In genomic region chr17:62790554-62790953, GRCh38 we compare ENCODE assay signal across 12 cellular contexts. TPM values are rescaled to one million over a fixed set of nuclear protein-coding genes. Genes with fewer than 3 reads are reported as not detected.
DNase-seq lines count a peak whose midpoint lies in the region; ATAC-seq and TF ChIP-seq lines count a peak whose summit lies in the region.
"Had no signal": no experiment of that assay in that cellular context is flagged by ENCODE, and none has a peak within 500 bp of the region (broad histone marks: within the 10 kb centered on the region; RNA-seq: fewer than 3 reads in every experiment).

No MANE protein-coding gene starts in this region.

- H3K4me1 ChIP-seq in parathyroid adenoma: peaks cover 21% of the 10 kb centered on the region

- H3K27me3 ChIP-seq in parathyroid adenoma (ENCODE audit: control insufficient read depth, insufficient read depth, low read length): no peaks in the 10 kb centered on the region
- H3K27me3 ChIP-seq: SJCRH30 had no signal

- no peak overlapping the region for H3K4me3 ChIP-seq in choroid plexus epithelial cell (ENCODE audit: low read depth, low read length)
- H3K4me3 ChIP-seq in parathyroid adenoma (ENCODE audit: low read depth, low read length): no peak overlapping the region
- H3K4me3 ChIP-seq: SJCRH30 had no signal

- no peaks in the 10 kb centered on the region for H3K9me3 ChIP-seq in parathyroid adenoma (ENCODE audit: control insufficient read depth, low read length)
- H3K9me3 ChIP-seq: SJCRH30 had no signal

- no peak for ATAC-seq in GM21381 (IDR thresholded peaks at IDR 0.05; ENCODE audit: unreplicated experiment)
- no peak for ATAC-seq in HG03095 (IDR thresholded peaks at IDR 0.05; ENCODE audit: unreplicated experiment)

- no peaks in the 10 kb centered on the region for H3K36me3 ChIP-seq in parathyroid adenoma (ENCODE audit: control insufficient read depth, insufficient read depth, low read length)
- H3K36me3 ChIP-seq: SJCRH30 had no signal

- H2AFZ ChIP-seq in parathyroid adenoma: peak overlapping the region; percentile 73

- in situ Hi-C loops in GM13977 (cut with MboI; ENCODE audit: low pct_unique_long_range_greater_than_20kb, low sequenced_read_pairs, unreplicated experiment): no loop called here

- H3K4me2 ChIP-seq in parathyroid adenoma (ENCODE audit: low read length): peak overlapping the region; percentile 19

- DNase-seq in GM04504 (ENCODE audit: low read depth): peak; percentile 60
- peak; percentile 87 for DNase-seq in NCI-H460 (ENCODE audit: extremely low read depth, low read depth)
- DNase-seq in choroid plexus epithelial cell (ENCODE audit: low read depth): peak; percentile 89
- DNase-seq in NK-92 treated with Interleukin-12 subunit alpha and Interleukin-12 subunit beta, amount 100 ng/mL, for 24 hours (lab: John Stamatoyannopoulos, UW): no peak
- DNase-seq in GM13977 (ENCODE audit: low spot score): no peak
- DNase-seq: DND-41, KBM-7, NCI-H2171 treated with DMSO at 0.1 percent for 48 hours had no signal

- H3K27ac ChIP-seq in parathyroid adenoma: peak overlapping the region; percentile 69

- H3K9ac ChIP-seq in parathyroid adenoma: no peak overlapping the region

- H3K79me2 ChIP-seq in parathyroid adenoma: no peaks in the 10 kb centered on the region

- TF ChIP-seq CTCF in choroid plexus epithelial cell (conservative IDR thresholded peaks at IDR 0.05; ENCODE audit: low read depth, low read length): no peak
- TF ChIP-seq CTCF in parathyroid adenoma (IDR thresholded peaks at IDR 0.05): no peak
- no peak for TF ChIP-seq CTCF in GM13977 (IDR thresholded peaks at IDR 0.05; ENCODE audit: extremely low read depth, insufficient read depth, missing control alignments)

RNA-seq across cellular contexts. Expression of gene MARCHF10, which starts 17.6 kb away (rescaled TPM):
- total RNA-seq in NCI-H460 (2014; rRNA removed; shearing (Covaris generic)): not detected in 2 replicates
- polyA plus RNA-seq in NCI-H460 (2014; cell fraction: nucleus; rRNA removed): not detected in 2 replicates
- total RNA-seq: SJCRH30 had no signal

Comparison
In these comparisons a context has a peak if more than half of its experiments do, and no peak if none do; other contexts are left out.
1. DNase-seq: peak in GM04504 (single experiment), NCI-H460 (single experiment) and choroid plexus epithelial cell (single experiment); none in NK-92 treated with Interleukin-12 subunit alpha and Interleukin-12 subunit beta, amount 100 ng/mL, for 24 hours (single experiment) and GM13977 (single experiment).